In genomic region chr5:146753618-146754123, GRCh38 we compare ENCODE assay signal across 17 cellular contexts.
DNase-seq lines count a peak whose midpoint lies in the region; ATAC-seq and TF ChIP-seq lines count a peak whose summit lies in the region.
"Had no signal": no experiment of that assay in that cellular context is flagged by ENCODE, and none has a peak within 500 bp of the region (broad histone marks: within the 10 kb centered on the region; RNA-seq: fewer than 3 reads in every experiment).

No MANE protein-coding gene starts in this region.

- H3K27ac Mint-ChIP-seq in GM23338: no peak overlapping the region
- H3K27ac Mint-ChIP-seq in naive thymus-derived CD8-positive, alpha-beta T cell: peak overlapping the region; percentile 62 to 97 (median 95)
- H3K27ac Mint-ChIP-seq: stimulated activated memory B cell treated with anti-CD40 and anti-IgM and Interleukin-4, amounts not matched to agents 10 μg/mL and 1 μg/mL and 100 μg/mL, for 72 hours had no signal

- H3K36me3 ChIP-seq in GM23338 (ENCODE audit: insufficient read depth) (no peaks in the 10 kb centered on the region), breast epithelium (no peaks in the 10 kb centered on the region)
- H3K36me3 ChIP-seq: gastrocnemius medialis, upper lobe of right lung had no signal

- TF ChIP-seq CTCF in GM23338 (conservative IDR thresholded peaks at IDR 0.05; ENCODE audit: low read depth in 2 of 2) (no peak), breast epithelium (IDR thresholded peaks at IDR 0.05) (no peak)

- H3K9me3 Mint-ChIP-seq in GM23338: peaks cover 5% of the 10 kb centered on the region; the same call in 2 of the 3 replicates
- peaks cover 0 to 13% (median 4%) of the 10 kb centered on the region in 9 donors for H3K9me3 Mint-ChIP-seq in naive thymus-derived CD8-positive, alpha-beta T cell
- H3K9me3 Mint-ChIP-seq: stimulated activated memory B cell treated with anti-CD40 and anti-IgM and Interleukin-4, amounts not matched to agents 10 μg/mL and 1 μg/mL and 100 μg/mL, for 72 hours had no signal

- no peak for ATAC-seq in GM23338
- ATAC-seq in naive thymus-derived CD8-positive, alpha-beta T cell: no peak
- ATAC-seq: A549; gastrocnemius medialis; stimulated activated memory B cell treated with anti-CD40 and anti-IgM and Interleukin-4, amounts not matched to agents 10 μg/mL and 1 μg/mL and 100 μg/mL, for 72 hours; upper lobe of right lung had no signal

- no peak for TF ChIP-seq POLR2A in breast epithelium (IDR thresholded peaks at IDR 0.05)

- peaks cover 4% of the 10 kb centered on the region for H3K27me3 Mint-ChIP-seq in GM23338 (ENCODE audit: insufficient read depth, low read depth, poor library complexity)
- no peaks in the 10 kb centered on the region for H3K27me3 Mint-ChIP-seq in naive thymus-derived CD8-positive, alpha-beta T cell

- no peak overlapping the region for H2AFZ ChIP-seq in GM23338

- H3K4me3 Mint-ChIP-seq in GM23338: no peak overlapping the region
- peak overlapping the region in 9 of 10 donors; percentile 19 to 85 (median 66) for H3K4me3 Mint-ChIP-seq in naive thymus-derived CD8-positive, alpha-beta T cell
- H3K4me3 Mint-ChIP-seq: stimulated activated memory B cell treated with anti-CD40 and anti-IgM and Interleukin-4, amounts not matched to agents 10 μg/mL and 1 μg/mL and 100 μg/mL, for 72 hours had no signal

- H3K9me3 ChIP-seq in breast epithelium: peaks cover 0 to 4% of the 10 kb centered on the region in 2 donors
- H3K9me3 ChIP-seq: gastrocnemius medialis had no signal

- no peak overlapping the region for H3K4me3 ChIP-seq in GM23338
- H3K4me3 ChIP-seq in breast epithelium: no peak overlapping the region
- H3K4me3 ChIP-seq: A549, gastrocnemius medialis, upper lobe of right lung had no signal

- intact Hi-C loops in breast epithelium (cut with DNase I; ENCODE audit: low total_unique reads): no loop called here
- intact Hi-C loops in head of caudate nucleus (cut with DNase I): no loop called here

- H3K36me3 Mint-ChIP-seq in GM23338 (ENCODE audit: low read depth): peaks cover 5% of the 10 kb centered on the region; the same call in 2 of the 3 replicates
- H3K36me3 Mint-ChIP-seq in naive thymus-derived CD8-positive, alpha-beta T cell: peaks cover 0 to 8% (median 8%) of the 10 kb centered on the region in 3 donors
- H3K36me3 Mint-ChIP-seq: stimulated activated memory B cell treated with anti-CD40 and anti-IgM and Interleukin-4, amounts not matched to agents 10 μg/mL and 1 μg/mL and 100 μg/mL, for 72 hours had no signal

- H3K4me2 ChIP-seq in GM23338: no peak overlapping the region
- H3K4me2 ChIP-seq: A549 had no signal

- no peak overlapping the region for H3K27ac ChIP-seq in GM23338 (ENCODE audit: low read depth)
- H3K27ac ChIP-seq in breast epithelium: no peak overlapping the region
- H3K27ac ChIP-seq: A549, gastrocnemius medialis, upper lobe of right lung had no signal

- H3F3A ChIP-seq in GM23338 (replicated peaks; ENCODE audit: low read depth): no peaks in the 10 kb centered on the region

- peaks cover 24% of the 10 kb centered on the region for H3K4me1 Mint-ChIP-seq in GM23338
- H3K4me1 Mint-ChIP-seq in naive thymus-derived CD8-positive, alpha-beta T cell: peaks cover 37 to 62% (median 53%) of the 10 kb centered on the region in 4 donors
- H3K4me1 Mint-ChIP-seq: stimulated activated memory B cell treated with anti-CD40 and anti-IgM and Interleukin-4, amounts not matched to agents 10 μg/mL and 1 μg/mL and 100 μg/mL, for 72 hours had no signal

- peaks cover 26% of the 10 kb centered on the region for H3K4me1 ChIP-seq in GM23338 (ENCODE audit: insufficient read depth)
- no peaks in the 10 kb centered on the region for H3K4me1 ChIP-seq in breast epithelium
- H3K4me1 ChIP-seq: A549, gastrocnemius medialis, upper lobe of right lung had no signal

- peak; percentile 4 to 44 for DNase-seq in NCI-H2081 (lab: John Stamatoyannopoulos, UW)
- DNase-seq in NCI-H2081 treated with DMSO at 0.1 percent for 48 hours (lab: John Stamatoyannopoulos, UW): no peak
- DNase-seq in GM23338 (ENCODE audit: low spot score): peak; percentile 13
- peak; percentile 60 for DNase-seq in NCI-H748 treated with DMSO at 0.1 percent for 48 hours (lab: John Stamatoyannopoulos, UW)
- peak in 1 of 10 donors; percentile 2 for DNase-seq in naive thymus-derived CD8-positive, alpha-beta T cell
- no peak for DNase-seq in breast epithelium (ENCODE audit: low spot score in 2 of 2)
- DNase-seq in head of caudate nucleus: no peak
- DNase-seq in Kasumi-1 (lab: John Stamatoyannopoulos, UW): no peak
- DNase-seq: activated CD4-positive, alpha-beta T cell treated with anti-CD3 and anti-CD28 coated beads, Interleukin-2, amount 50 U/mL, for 4 hours; activated gamma-delta T cell treated with Interleukin-2 at 50 U/mL for 16 hours; Calu3; gastrocnemius medialis; IMR-90; mammary epithelial cell; upper lobe of right lung had no signal

- no peaks in the 10 kb centered on the region for H3K79me2 ChIP-seq in GM23338 (replicated peaks; ENCODE audit: insufficient read depth)

- H3K9me2 ChIP-seq in GM23338 (ENCODE audit: insufficient read depth): peaks cover 4% of the 10 kb centered on the region

- POLR2A ChIA-PET in naive thymus-derived CD8-positive, alpha-beta T cell (lab: Charles Lee): interaction anchor here (0.6 to 1.5 kb wide), 4 partner anchors 68 to 306 kb away, joined by 3 to 4 read pairs (median 3); partner anchors contain the start of gene TCERG1

- H3K27me3 ChIP-seq in GM23338 (ENCODE audit: insufficient read depth) (no peaks in the 10 kb centered on the region), breast epithelium (no peaks in the 10 kb centered on the region)
- H3K27me3 ChIP-seq: gastrocnemius medialis, upper lobe of right lung had no signal

- H4K20me1 ChIP-seq in GM23338 (replicated peaks; ENCODE audit: insufficient read depth): no peaks in the 10 kb centered on the region

TF ChIP-seq in GM23338, 12 proteins besides CTCF, POLR2A, EP300 and RAD21 (continues in another document):
- TF ChIP-seq ETS1 (IDR thresholded peaks at IDR 0.05) (no peak), EZH2phosphoT487 (IDR thresholded peaks at IDR 0.05; ENCODE audit: unreplicated experiment) (no peak), ZNF114 (CRISPR knock-in tag; IDR thresholded peaks at IDR 0.05) (no peak), EZH2 (IDR thresholded peaks at IDR 0.05; ENCODE audit: low read depth, unreplicated experiment) (no peak), NANOG (IDR thresholded peaks at IDR 0.05; ENCODE audit: borderline replicate concordance) (no peak)
- TF ChIP-seq, protein P1, sequence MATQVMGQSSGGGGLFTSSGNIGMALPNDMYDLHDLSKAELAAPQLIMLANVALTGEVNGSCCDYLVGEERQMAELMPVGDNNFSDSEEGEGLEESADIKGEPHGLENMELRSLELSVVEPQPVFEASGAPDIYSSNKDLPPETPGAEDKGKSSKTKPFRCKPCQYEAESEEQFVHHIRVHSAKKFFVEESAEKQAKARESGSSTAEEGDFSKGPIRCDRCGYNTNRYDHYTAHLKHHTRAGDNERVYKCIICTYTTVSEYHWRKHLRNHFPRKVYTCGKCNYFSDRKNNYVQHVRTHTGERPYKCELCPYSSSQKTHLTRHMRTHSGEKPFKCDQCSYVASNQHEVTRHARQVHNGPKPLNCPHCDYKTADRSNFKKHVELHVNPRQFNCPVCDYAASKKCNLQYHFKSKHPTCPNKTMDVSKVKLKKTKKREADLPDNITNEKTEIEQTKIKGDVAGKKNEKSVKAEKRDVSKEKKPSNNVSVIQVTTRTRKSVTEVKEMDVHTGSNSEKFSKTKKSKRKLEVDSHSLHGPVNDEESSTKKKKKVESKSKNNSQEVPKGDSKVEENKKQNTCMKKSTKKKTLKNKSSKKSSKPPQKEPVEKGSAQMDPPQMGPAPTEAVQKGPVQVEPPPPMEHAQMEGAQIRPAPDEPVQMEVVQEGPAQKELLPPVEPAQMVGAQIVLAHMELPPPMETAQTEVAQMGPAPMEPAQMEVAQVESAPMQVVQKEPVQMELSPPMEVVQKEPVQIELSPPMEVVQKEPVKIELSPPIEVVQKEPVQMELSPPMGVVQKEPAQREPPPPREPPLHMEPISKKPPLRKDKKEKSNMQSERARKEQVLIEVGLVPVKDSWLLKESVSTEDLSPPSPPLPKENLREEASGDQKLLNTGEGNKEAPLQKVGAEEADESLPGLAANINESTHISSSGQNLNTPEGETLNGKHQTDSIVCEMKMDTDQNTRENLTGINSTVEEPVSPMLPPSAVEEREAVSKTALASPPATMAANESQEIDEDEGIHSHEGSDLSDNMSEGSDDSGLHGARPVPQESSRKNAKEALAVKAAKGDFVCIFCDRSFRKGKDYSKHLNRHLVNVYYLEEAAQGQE (IDR thresholded peaks at IDR 0.05; ENCODE audit: unreplicated experiment): no peak

Comparison
In these comparisons a context has a peak if more than half of its experiments do, and no peak if none do; other contexts are left out.
1. DNase-seq: peak in NCI-H2081 (2 of 2), GM23338 (single experiment) and NCI-H748 treated with DMSO at 0.1 percent for 48 hours (single experiment); none in NCI-H2081 treated with DMSO at 0.1 percent for 48 hours (single experiment), breast epithelium (0 of 2), head of caudate nucleus (0 of 42) and Kasumi-1 (0 of 2).